ENCODE assay signal across 8 cellular contexts in genomic region chr10:73810735-73811465, GRCh38. TPM values are rescaled to one million over a fixed set of nuclear protein-coding genes. Genes with fewer than 3 reads are reported as not detected.
DNase-seq lines count a peak whose midpoint lies in the region; ATAC-seq and TF ChIP-seq lines count a peak whose summit lies in the region.

No MANE protein-coding gene starts in this region.

- H3K36me3 Mint-ChIP-seq in CD14-positive monocyte = peaks cover 57 to 64% of the 10 kb centered on the region in 2 donors

- no peak overlapping the region for H3K4me3 ChIP-seq in mucosa of stomach (ENCODE audit: low read length)

- ATAC-seq in GM19463 (IDR thresholded peaks at IDR 0.05; ENCODE audit: unreplicated experiment) = peak; percentile 24

- H3K27me3 ChIP-seq in mucosa of stomach (ENCODE audit: control insufficient read depth, insufficient read depth, low read length) = no peaks in the 10 kb centered on the region

- H3K27ac Mint-ChIP-seq in CD14-positive monocyte = peak overlapping the region; percentile 92 to 97 (median 93)

- peaks cover 39% of the 10 kb centered on the region for H3K4me1 Mint-ChIP-seq in CD14-positive monocyte

- H3K4me1 ChIP-seq in mucosa of stomach (ENCODE audit: control insufficient read depth, insufficient read depth, low read length) = no peaks in the 10 kb centered on the region

- H3K4me3 Mint-ChIP-seq in CD14-positive monocyte = peak overlapping the region; percentile 90 to 94

- no peaks in the 10 kb centered on the region for H3K9me3 ChIP-seq in mucosa of stomach (ENCODE audit: control insufficient read depth, low read length)

- no peak for DNase-seq in CD14-positive monocyte (ENCODE audit: low spot score)
- DNase-seq in HPDE6-E6E7 (ENCODE audit: extremely low spot score) = peak; percentile 23
- peak; percentile 45 to 59 for DNase-seq in activated CD4-positive, alpha-beta T cell treated with anti-CD3 and anti-CD28 coated beads for 4 hours
- DNase-seq in effector CD4-positive, alpha-beta T cell = peak; percentile 46
- peak; percentile 28 to 85 (median 56) for DNase-seq in stimulated activated naive CD4-positive, alpha-beta T cell (lab: John Stamatoyannopoulos, UW)
- DNase-seq in pons (ENCODE audit: low spot score) = no peak

- peaks cover 0 to under 1% (median 0%) of the 10 kb centered on the region in 7 donors for H3K9me3 Mint-ChIP-seq in CD14-positive monocyte

- peaks cover 7% of the 10 kb centered on the region for H3K36me3 ChIP-seq in mucosa of stomach (ENCODE audit: control insufficient read depth, insufficient read depth, low read length)

- intact Hi-C loops in CD14-positive monocyte (cut with micrococcal nuclease) = loop anchor here (2.0 to 5.0 kb wide), 2 partner anchors 24 to 66 kb away; no protein-coding TSS in a partner anchor

- peak overlapping the region; percentile 67 for H3K9ac ChIP-seq in mucosa of stomach (ENCODE audit: low read length)

- TF ChIP-seq CTCF in CD14-positive monocyte (IDR thresholded peaks at IDR 0.05) = no peak

- no peaks in the 10 kb centered on the region for H3K27me3 Mint-ChIP-seq in CD14-positive monocyte (ENCODE audit: low read depth in 3 of 3)

RNA-seq across cellular contexts. Expression of gene NDST2, which starts 0.5 kb away (rescaled TPM):
- 10 to 100 TPM; 22.7 to 25.6 TPM for polyA plus RNA-seq in CD14-positive monocyte

RNA-seq across cellular contexts. Expression of gene ZSWIM8, which starts 25.5 kb away (rescaled TPM):
- polyA plus RNA-seq in CD14-positive monocyte = 10 to 100 TPM in 1 of 2 donors, 1 to 10 TPM in 1; 7.8 to 19.2 TPM

RNA-seq across cellular contexts. Expression of gene CHCHD1, which starts 29.1 kb away (rescaled TPM):
- polyA plus RNA-seq in CD14-positive monocyte = 10 to 100 TPM; 72.3 to 85.0 TPM

Comparison
In these comparisons a context has a peak if more than half of its experiments do, and no peak if none do; other contexts are left out.
1. DNase-seq: peak in HPDE6-E6E7 (single experiment), activated CD4-positive, alpha-beta T cell treated with anti-CD3 and anti-CD28 coated beads for 4 hours (2 of 2), effector CD4-positive, alpha-beta T cell (single experiment) and stimulated activated naive CD4-positive, alpha-beta T cell (6 of 6); none in CD14-positive monocyte (single experiment) and pons (single experiment).